8 cellular contexts compared by ENCODE assay signal in the genomic region with DNA sequence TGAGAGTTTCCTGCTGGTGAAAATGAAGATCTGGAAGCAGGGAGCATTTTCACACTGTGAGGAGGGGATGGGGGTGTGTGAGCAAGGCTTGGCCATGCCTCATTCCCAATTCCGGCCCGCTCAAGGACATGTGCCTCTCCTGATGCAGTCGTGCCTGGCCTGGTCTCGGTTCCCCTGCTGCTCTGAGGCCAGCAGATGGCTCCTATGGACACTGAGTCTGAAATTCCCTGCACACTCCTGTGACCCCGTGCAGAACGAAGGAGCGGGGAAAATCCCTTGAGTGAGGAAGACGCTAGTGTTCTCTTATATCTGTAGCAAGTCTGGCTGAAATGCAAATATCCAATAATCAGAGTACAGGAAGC. TPM values are rescaled to one million over a fixed set of nuclear protein-coding genes. Genes with fewer than 3 reads are reported as not detected.
A peak's percentile ranks its signal among the peaks of the same experiment; 100 is the strongest.
DNase-seq lines count a peak whose midpoint lies in the region; ATAC-seq, FAIRE-seq and TF ChIP-seq lines count a peak whose summit lies in the region.

No MANE protein-coding gene starts in this region.

- H3K4me3 Mint-ChIP-seq in activated T-cell treated with anti-CD3 and anti-CD28 coated beads, Interleukin-2, amount 50 U/mL, for 24 hours: peak overlapping the region; percentile 84
- H3K4me3 Mint-ChIP-seq in activated CD8-positive, alpha-beta T cell treated with anti-CD3 and anti-CD28 coated beads, Interleukin-2, amount 10 ng/mL, durations not matched to agents 7 days and 5 days: peak overlapping the region; percentile 88
- no peak overlapping the region for H3K4me3 Mint-ChIP-seq in endothelial cell (ENCODE audit: unreplicated experiment)

- WGBS in small intestine, 3 donors: 6 to 9% (median 9%) methylated on average over 8 of the region's 8 CpGs

- H3K27me3 ChIP-seq in right atrium auricular region: no peaks in the 10 kb centered on the region
- H3K27me3 ChIP-seq in small intestine (ENCODE audit: control insufficient read depth in 2 of 2, insufficient read depth in 2 of 2, low read length in 2 of 2): no peaks in the 10 kb centered on the region

- peaks cover 6% of the 10 kb centered on the region for H3K36me3 Mint-ChIP-seq in activated T-cell treated with anti-CD3 and anti-CD28 coated beads, Interleukin-2, amount 50 U/mL, for 24 hours (ENCODE audit: low read depth)
- H3K36me3 Mint-ChIP-seq in activated CD8-positive, alpha-beta T cell treated with anti-CD3 and anti-CD28 coated beads, Interleukin-2, amount 10 ng/mL, durations not matched to agents 7 days and 5 days (ENCODE audit: low read depth): peaks cover 8% of the 10 kb centered on the region
- peaks cover 24% of the 10 kb centered on the region for H3K36me3 Mint-ChIP-seq in endothelial cell (ENCODE audit: low read depth, unreplicated experiment)

- H3K4me1 ChIP-seq in right atrium auricular region (peaks cover 0 to 14% of the 10 kb centered on the region in 2 donors), small intestine (ENCODE audit: control insufficient read depth in 2 of 2, insufficient read depth in 1 of 2, low read depth in 1 of 2, low read length in 1 of 2) (no peaks in the 10 kb centered on the region)

- H3K27ac ChIP-seq in right atrium auricular region: peak overlapping the region; percentile 90 to 94
- peak overlapping the region; percentile 48 to 99 for H3K27ac ChIP-seq in small intestine (ENCODE audit: low read depth in 1 of 2, low read length in 1 of 2)

- ATAC-seq in activated CD8-positive, alpha-beta T cell treated with anti-CD3 and anti-CD28 coated beads, Interleukin-2, amount 10 ng/mL, durations not matched to agents 7 days and 5 days: no peak
- ATAC-seq in HG03135 (IDR thresholded peaks at IDR 0.05; ENCODE audit: unreplicated experiment): no peak

- DNase-seq in activated T-cell treated with anti-CD3 and anti-CD28 coated beads, Interleukin-2, amount 50 U/mL, for 24 hours: no peak
- DNase-seq in activated T-cell treated with anti-CD3 and anti-CD28 coated beads, Interleukin-2, amount 50 U/mL, for 48 hours: no peak
- DNase-seq in activated CD8-positive, alpha-beta T cell treated with anti-CD3 and anti-CD28 coated beads, Interleukin-2, amount 10 ng/mL, durations not matched to agents 7 days and 5 days: no peak
- no peak for DNase-seq in right atrium auricular region (ENCODE audit: low spot score)
- DNase-seq in small intestine: no peak
- no peak for DNase-seq in endothelial cell (ENCODE audit: low spot score)
- no peak for DNase-seq in dedifferentiated amniotic fluid mesenchymal stem cell (ENCODE audit: extremely low spot score)

- POLR2A ChIA-PET in activated CD8-positive, alpha-beta T cell treated with anti-CD3 and anti-CD28 coated beads, Interleukin-2, amount 10 ng/mL, durations not matched to agents 7 days and 5 days (lab: Charles Lee): interaction anchor here (0.6 to 2.8 kb wide), 5 partner anchors 23 to 368 kb away, joined by 3 to 25 read pairs (median 5); partner anchors contain the start of genes ZNF20 and ZNF700

- H3K27me3 Mint-ChIP-seq in activated T-cell treated with anti-CD3 and anti-CD28 coated beads, Interleukin-2, amount 50 U/mL, for 24 hours: no peaks in the 10 kb centered on the region
- H3K27me3 Mint-ChIP-seq in activated CD8-positive, alpha-beta T cell treated with anti-CD3 and anti-CD28 coated beads, Interleukin-2, amount 10 ng/mL, durations not matched to agents 7 days and 5 days (ENCODE audit: low read depth): no peaks in the 10 kb centered on the region
- H3K27me3 Mint-ChIP-seq in endothelial cell (ENCODE audit: unreplicated experiment): peaks cover 2% of the 10 kb centered on the region

- peaks cover 23% of the 10 kb centered on the region for H3K4me1 Mint-ChIP-seq in activated T-cell treated with anti-CD3 and anti-CD28 coated beads, Interleukin-2, amount 50 U/mL, for 24 hours (ENCODE audit: low read depth)
- peaks cover 27% of the 10 kb centered on the region for H3K4me1 Mint-ChIP-seq in activated CD8-positive, alpha-beta T cell treated with anti-CD3 and anti-CD28 coated beads, Interleukin-2, amount 10 ng/mL, durations not matched to agents 7 days and 5 days (ENCODE audit: low read depth)
- no peaks in the 10 kb centered on the region for H3K4me1 Mint-ChIP-seq in endothelial cell (ENCODE audit: unreplicated experiment)

- H3K27ac Mint-ChIP-seq in activated T-cell treated with anti-CD3 and anti-CD28 coated beads, Interleukin-2, amount 50 U/mL, for 24 hours: peak overlapping the region; percentile 85
- H3K27ac Mint-ChIP-seq in activated CD8-positive, alpha-beta T cell treated with anti-CD3 and anti-CD28 coated beads, Interleukin-2, amount 10 ng/mL, durations not matched to agents 7 days and 5 days: peak overlapping the region; percentile 88
- no peak overlapping the region for H3K27ac Mint-ChIP-seq in endothelial cell (ENCODE audit: unreplicated experiment)

- CTCF ChIA-PET in activated CD8-positive, alpha-beta T cell treated with anti-CD3 and anti-CD28 coated beads, Interleukin-2, amount 10 ng/mL, durations not matched to agents 7 days and 5 days (lab: Charles Lee): interaction anchor here (0.6 to 5.0 kb wide), 25 partner anchors 11 to 401 kb away, joined by 3 to 83 read pairs (median 4); partner anchors contain the start of genes ZNF20, ZNF440, ZNF442 and ZNF491

- peaks cover 4% of the 10 kb centered on the region for H3K9me3 Mint-ChIP-seq in activated T-cell treated with anti-CD3 and anti-CD28 coated beads, Interleukin-2, amount 50 U/mL, for 24 hours
- no peaks in the 10 kb centered on the region for H3K9me3 Mint-ChIP-seq in activated CD8-positive, alpha-beta T cell treated with anti-CD3 and anti-CD28 coated beads, Interleukin-2, amount 10 ng/mL, durations not matched to agents 7 days and 5 days (ENCODE audit: insufficient read depth)
- peaks cover 61% of the 10 kb centered on the region for H3K9me3 Mint-ChIP-seq in endothelial cell (ENCODE audit: unreplicated experiment)

- TF ChIP-seq CTCF in right atrium auricular region (IDR thresholded peaks at IDR 0.05): no peak
- no peak for TF ChIP-seq CTCF in endothelial cell (IDR thresholded peaks at IDR 0.05; ENCODE audit: unreplicated experiment)

- H3K4me3 ChIP-seq in right atrium auricular region (peak overlapping the region; percentile 53 to 71), small intestine (ENCODE audit: low read depth in 1 of 2, low read length in 2 of 2) (peak overlapping the region in 1 of 2 donors; percentile 76)

- H3K9me3 ChIP-seq in right atrium auricular region (no peaks in the 10 kb centered on the region), small intestine (ENCODE audit: control insufficient read depth, low read depth) (no peaks in the 10 kb centered on the region)

- no peak for FAIRE-seq in small intestine (lab: Jason Lieb, UNC)

- no peaks in the 10 kb centered on the region for H3K36me3 ChIP-seq in right atrium auricular region
- H3K36me3 ChIP-seq in small intestine (ENCODE audit: control insufficient read depth in 2 of 2, insufficient read depth in 2 of 2, low read length in 2 of 2): no peaks in the 10 kb centered on the region

RNA-seq across cellular contexts. Expression of gene ZNF763, which starts 0.4 kb away (rescaled TPM):
- 1 to 10 TPM; 2.0 to 2.3 TPM for total RNA-seq in activated CD8-positive, alpha-beta T cell treated with anti-CD3 and anti-CD28 coated beads, Interleukin-2, amount 10 ng/mL, durations not matched to agents 7 days and 5 days
- total RNA-seq in right atrium auricular region (1 to 10 TPM; 1.4 to 2.6 TPM), endothelial cell (ENCODE audit: unreplicated experiment) (not detected)
- 1 to 10 TPM; 1.9 to 5.1 (median 2.4) TPM for polyA plus RNA-seq in small intestine

RNA-seq across cellular contexts. Expression of gene ZNF700, which starts 39.6 kb away (rescaled TPM):
- 10 to 100 TPM; 22.7 to 25.7 TPM for total RNA-seq in activated CD8-positive, alpha-beta T cell treated with anti-CD3 and anti-CD28 coated beads, Interleukin-2, amount 10 ng/mL, durations not matched to agents 7 days and 5 days
- 1 to 10 TPM; 4.4 to 5.2 TPM for total RNA-seq in right atrium auricular region
- 10 to 100 TPM in 2 of 3 donors, 1 to 10 TPM in 1; 7.3 to 19.0 (median 12.2) TPM for polyA plus RNA-seq in small intestine
- total RNA-seq in endothelial cell (ENCODE audit: unreplicated experiment): 0.18 TPM
